11 cellular contexts compared by ENCODE assay signal in genomic region chr11:123590296-123590912, GRCh38.
DNase-seq lines count a peak whose midpoint lies in the region; ATAC-seq, FAIRE-seq and TF ChIP-seq lines count a peak whose summit lies in the region.
"Had no signal": no experiment of that assay in that cellular context is flagged by ENCODE, and none has a peak within 500 bp of the region (broad histone marks: within the 10 kb centered on the region; RNA-seq: fewer than 3 reads in every experiment).

No MANE protein-coding gene starts in this region.

- H3K4me1 ChIP-seq in colonic mucosa: no peaks in the 10 kb centered on the region

- H3K4me3 ChIP-seq in colonic mucosa: no peak overlapping the region

- intact Hi-C loops in colonic mucosa (cut with DNase I): no loop called here

- no peak for TF ChIP-seq CTCF in colonic mucosa (IDR thresholded peaks at IDR 0.05)

- H3K36me3 ChIP-seq in colonic mucosa: no peaks in the 10 kb centered on the region

- no peaks in the 10 kb centered on the region for H3K27me3 ChIP-seq in colonic mucosa

- no peaks in the 10 kb centered on the region for H3K9me3 ChIP-seq in colonic mucosa

- no peak for FAIRE-seq in HTR-8/SVneo (lab: Jason Lieb, UNC)

- H3K9ac ChIP-seq in colonic mucosa (ENCODE audit: low read depth in 2 of 2, low read length in 2 of 2): no peak overlapping the region

- no peak for ATAC-seq in HG03045 (IDR thresholded peaks at IDR 0.05; ENCODE audit: unreplicated experiment)

- no peak overlapping the region for H3K27ac ChIP-seq in colonic mucosa
- H3K27ac ChIP-seq: WERI-Rb-1 had no signal

- DNase-seq in AG08396 (ENCODE audit: low spot score) (peak; percentile 77), HTR-8/SVneo (ENCODE audit: insufficient read length, low spot score) (peak; percentile 24), colonic mucosa (peak; percentile 72), lung microvascular endothelial cell (ENCODE audit: low read depth in 2 of 2) (peak; percentile 83 to 95), activated gamma-delta T cell treated with Interleukin-2 at 50 U/mL for 16 hours (no peak), islet precursor cell (no peak), NK-92 (lab: John Stamatoyannopoulos, UW; ENCODE audit: unreplicated experiment) (no peak)
- DNase-seq: CD4-positive, alpha-beta T cell; NCI-H187 treated with DMSO at 0.1 percent for 48 hours; WERI-Rb-1 had no signal

Comparison
In these comparisons a context has a peak if more than half of its experiments do, and no peak if none do; other contexts are left out.
1. DNase-seq: peak in AG08396 (single experiment), HTR-8/SVneo (single experiment), colonic mucosa (single experiment) and lung microvascular endothelial cell (2 of 2); none in activated gamma-delta T cell treated with Interleukin-2 at 50 U/mL for 16 hours (single experiment), islet precursor cell (single experiment) and NK-92 (single experiment).